Comparison of ENCODE assay signal across 19 cellular contexts in genomic region chr22:30542811-30543188, GRCh38. TPM values are rescaled to one million over a fixed set of nuclear protein-coding genes. Genes with fewer than 3 reads are reported as not detected.
A peak's percentile ranks its signal among the peaks of the same experiment; 100 is the strongest.
DNase-seq lines count a peak whose midpoint lies in the region; ATAC-seq and TF ChIP-seq lines count a peak whose summit lies in the region.
"Had no signal": no experiment of that assay in that cellular context is flagged by ENCODE, and none has a peak within 500 bp of the region (broad histone marks: within the 10 kb centered on the region; RNA-seq: fewer than 3 reads in every experiment).

No MANE protein-coding gene starts in this region.

- H3K4me1 ChIP-seq in endodermal cell (ENCODE audit: control insufficient read depth, insufficient read depth, low read length): no peaks in the 10 kb centered on the region
- H3K4me1 ChIP-seq in testis: peaks cover 6% of the 10 kb centered on the region

- no peak for ATAC-seq in naive thymus-derived CD8-positive, alpha-beta T cell

- POLR2A ChIA-PET in naive thymus-derived CD8-positive, alpha-beta T cell (lab: Charles Lee): no interaction called here

- no peak overlapping the region for H3K27ac Mint-ChIP-seq in endodermal cell
- H3K27ac Mint-ChIP-seq in naive thymus-derived CD8-positive, alpha-beta T cell: no peak overlapping the region
- H3K27ac Mint-ChIP-seq: activated naive CD4-positive, alpha-beta T cell treated with anti-CD3 and anti-CD28 coated beads, Interleukin-2, amount 10 ng/mL, durations not matched to agents 7 days and 5 days; HFFc6; T-cell had no signal

- peak overlapping the region; percentile 57 for H3K4me3 Mint-ChIP-seq in endodermal cell
- peak overlapping the region in 6 of 10 donors; percentile 4 to 70 (median 56) for H3K4me3 Mint-ChIP-seq in naive thymus-derived CD8-positive, alpha-beta T cell
- H3K4me3 Mint-ChIP-seq: activated naive CD4-positive, alpha-beta T cell treated with anti-CD3 and anti-CD28 coated beads, Interleukin-2, amount 10 ng/mL, durations not matched to agents 7 days and 5 days; HFFc6 had no signal

- intact Hi-C loops in testis (cut with DNase I; ENCODE audit: low total_unique reads): no loop called here

- H3K27me3 Mint-ChIP-seq in endodermal cell (ENCODE audit: insufficient read depth): peaks cover 24% of the 10 kb centered on the region
- peaks cover 27 to 68% (median 40%) of the 10 kb centered on the region in 5 donors for H3K27me3 Mint-ChIP-seq in naive thymus-derived CD8-positive, alpha-beta T cell

- no peak for TF ChIP-seq CTCF in VCaP (conservative IDR thresholded peaks at IDR 0.05)
- TF ChIP-seq CTCF in endodermal cell (conservative IDR thresholded peaks at IDR 0.05): no peak
- no peak for TF ChIP-seq CTCF in testis (IDR thresholded peaks at IDR 0.05)

- H3K27me3 ChIP-seq in endodermal cell (ENCODE audit: control insufficient read depth, insufficient read depth, low read length, poor library complexity, severe bottlenecking) (peaks cover 16% of the 10 kb centered on the region), testis (no peaks in the 10 kb centered on the region)

- peaks cover 1% of the 10 kb centered on the region for H3K4me1 Mint-ChIP-seq in endodermal cell
- peaks cover 0 to 10% (median 5%) of the 10 kb centered on the region in 4 donors for H3K4me1 Mint-ChIP-seq in naive thymus-derived CD8-positive, alpha-beta T cell

- TF ChIP-seq POLR2A in testis (IDR thresholded peaks at IDR 0.05): no peak

- no peak overlapping the region for H3K9ac ChIP-seq in endodermal cell (ENCODE audit: extremely low read depth, low read length, poor library complexity, severe bottlenecking)

- H3K9me3 Mint-ChIP-seq in endodermal cell: no peaks in the 10 kb centered on the region
- no peaks in the 10 kb centered on the region for H3K9me3 Mint-ChIP-seq in naive thymus-derived CD8-positive, alpha-beta T cell
- H3K9me3 Mint-ChIP-seq: activated naive CD4-positive, alpha-beta T cell treated with anti-CD3 and anti-CD28 coated beads, Interleukin-2, amount 10 ng/mL, durations not matched to agents 7 days and 5 days; HFFc6; T-cell had no signal

- no peaks in the 10 kb centered on the region for H3K36me3 Mint-ChIP-seq in endodermal cell (ENCODE audit: low read depth)
- no peaks in the 10 kb centered on the region for H3K36me3 Mint-ChIP-seq in naive thymus-derived CD8-positive, alpha-beta T cell
- H3K36me3 Mint-ChIP-seq: activated naive CD4-positive, alpha-beta T cell treated with anti-CD3 and anti-CD28 coated beads, Interleukin-2, amount 10 ng/mL, durations not matched to agents 7 days and 5 days; T-cell had no signal

- H3K36me3 ChIP-seq in endodermal cell (ENCODE audit: control insufficient read depth, insufficient read depth, low read length) (no peaks in the 10 kb centered on the region), testis (ENCODE audit: low read depth, missing control alignments) (no peaks in the 10 kb centered on the region)
- H3K36me3 ChIP-seq: spleen had no signal

- H3K9me3 ChIP-seq in endodermal cell (ENCODE audit: control insufficient read depth, low read length) (no peaks in the 10 kb centered on the region), testis (no peaks in the 10 kb centered on the region)
- H3K9me3 ChIP-seq: spleen had no signal

- DNase-seq in endodermal cell (no peak), testis (no peak), NCI-H526 treated with DMSO at 0.1 percent for 48 hours (lab: John Stamatoyannopoulos, UW) (no peak), nucleus accumbens (lab: John Stamatoyannopoulos, UW) (no peak), caudate nucleus (lab: John Stamatoyannopoulos, UW) (no peak)
- no peak for DNase-seq in naive thymus-derived CD8-positive, alpha-beta T cell
- DNase-seq: activated CD8-positive, alpha-beta memory T cell treated with anti-CD3 and anti-CD28 coated beads, Interleukin-2, amount 50 U/mL, for 4 hours; activated naive CD4-positive, alpha-beta T cell treated with anti-CD3 and anti-CD28 coated beads, Interleukin-2, amount 10 ng/mL, durations not matched to agents 7 days and 5 days; central memory CD4-positive, alpha-beta T cell; DMS79 treated with DMSO at 0.1 percent for 48 hours; HFFc6; NCI-H2029 treated with DMSO at 0.1 percent for 48 hours; NCI-H774; spleen; T-cell had no signal

- H3K4me3 ChIP-seq in endodermal cell (ENCODE audit: low read length) (peak overlapping the region; percentile 70), testis (peak overlapping the region; percentile 47 to 59)

- H3K27ac ChIP-seq in VCaP (peak overlapping the region; percentile 49; the same call in 1 of the 2 replicates), endodermal cell (ENCODE audit: low read depth, low read length) (no peak overlapping the region), testis (peak overlapping the region; percentile 55 to 84), caudate nucleus (ENCODE audit: low read depth, low read length) (no peak overlapping the region)
- H3K27ac ChIP-seq: epithelial cell of prostate, spleen had no signal

- WGBS in endodermal cell (ENCODE audit: insufficient coverage in 1 of 2, insufficient read length in 1 of 2), 2 experiments: 92 to 97% methylated on average over 11 to 12 of the region's 12 CpGs
- WGBS in testis, 2 donors: 34 to 67% methylated on average over 11 to 12 of the region's 12 CpGs

RNA-seq across cellular contexts. Expression of gene SEC14L6, which starts 3.7 kb away (rescaled TPM):
- 1 to 10 TPM; 1.6 to 2.1 TPM for total RNA-seq in endodermal cell
- polyA plus RNA-seq in endodermal cell (2013, experiment 1 of 2): 1.3 TPM
- polyA plus RNA-seq in endodermal cell (2013, experiment 2 of 2): 1.2 TPM
- total RNA-seq in naive thymus-derived CD8-positive, alpha-beta T cell: not detected
- not detected for polyA plus RNA-seq in naive thymus-derived CD8-positive, alpha-beta T cell
- 10 to 100 TPM; 17.0 to 28.2 TPM for total RNA-seq in testis
- polyA plus RNA-seq in testis (ENCODE audit: insufficient read depth, low read depth, low replicate concordance): 12.3 TPM
- total RNA-seq: HFFc6 had no signal
- polyA plus RNA-seq: neural cell had no signal

RNA-seq across cellular contexts. Expression of gene GAL3ST1, which starts 31.7 kb away (rescaled TPM):
- total RNA-seq in endodermal cell (10 to 100 TPM; 26.4 to 28.3 TPM), testis (10 to 100 TPM; 11.3 to 18.5 TPM)
- polyA plus RNA-seq in endodermal cell (2013, experiment 1 of 2): 9.8 TPM
- polyA plus RNA-seq in endodermal cell (2013, experiment 2 of 2): 10.4 TPM
- total RNA-seq in naive thymus-derived CD8-positive, alpha-beta T cell: 1 to 10 TPM; 1.6 to 2.7 TPM
- polyA plus RNA-seq in naive thymus-derived CD8-positive, alpha-beta T cell: 1 to 10 TPM in 1 of 3 donors, not detected in 2; 1.1 TPM
- polyA plus RNA-seq in testis (ENCODE audit: insufficient read depth, low read depth, low replicate concordance): 4.2 TPM
- total RNA-seq: HFFc6 had no signal
- polyA plus RNA-seq: BJ had no signal

RNA-seq across cellular contexts. Expression of gene SEC14L4, which starts 37.3 kb away (rescaled TPM):
- total RNA-seq in endodermal cell (under 1 TPM; 0.49 to 0.62 TPM), testis (10 to 100 TPM; 27.6 to 28.8 TPM)
- polyA plus RNA-seq in endodermal cell (2013, experiment 1 of 2): 0.21 TPM
- not detected for polyA plus RNA-seq in endodermal cell (2013, experiment 2 of 2)
- not detected for total RNA-seq in naive thymus-derived CD8-positive, alpha-beta T cell
- not detected for polyA plus RNA-seq in naive thymus-derived CD8-positive, alpha-beta T cell
- 11.5 TPM for polyA plus RNA-seq in testis (ENCODE audit: insufficient read depth, low read depth, low replicate concordance)
- total RNA-seq: HFFc6 had no signal
- polyA plus RNA-seq: BJ, neural cell had no signal

RNA-seq across cellular contexts. Expression of gene PES1, which starts 48.9 kb away (rescaled TPM):
- total RNA-seq in endodermal cell: 10 to 100 TPM; 78.7 to 90.2 TPM
- 55.6 TPM for polyA plus RNA-seq in endodermal cell (2013, experiment 1 of 2)
- polyA plus RNA-seq in endodermal cell (2013, experiment 2 of 2): 52.0 TPM
- 10 to 100 TPM; 60.4 to 70.2 TPM for total RNA-seq in naive thymus-derived CD8-positive, alpha-beta T cell
- polyA plus RNA-seq in naive thymus-derived CD8-positive, alpha-beta T cell: 10 to 100 TPM; 34.0 to 57.8 (median 34.3) TPM
- total RNA-seq in testis: 10 to 100 TPM; 96.5 to 99.4 TPM
- 80.3 TPM for polyA plus RNA-seq in testis (ENCODE audit: insufficient read depth, low read depth, low replicate concordance)

Comparison
In these comparisons a context has a peak if more than half of its experiments do, and no peak if none do; other contexts are left out.
1. H3K27ac ChIP-seq: peak in VCaP (single experiment) and testis (2 of 2); none in endodermal cell (single experiment) and caudate nucleus (single experiment).
2. RNA of gene SEC14L6, which starts 3.7 kb away (total RNA-seq): 17.0 to 28.2 TPM in testis; 1.6 to 2.1 TPM in endodermal cell and not detected in naive thymus-derived CD8-positive, alpha-beta T cell; every median in the first group is over 4 times any median in the second.
3. RNA of gene SEC14L4, which starts 37.3 kb away (total RNA-seq): 27.6 to 28.8 TPM in testis; 0.49 to 0.62 TPM in endodermal cell and not detected in naive thymus-derived CD8-positive, alpha-beta T cell; every median in the first group is over 10 times any median in the second.